Comparison of ENCODE assay signal across 24 cellular contexts in genomic region chr16:88915639-88916327, GRCh38. TPM values are rescaled to one million over a fixed set of nuclear protein-coding genes. Genes with fewer than 3 reads are reported as not detected.
A peak's percentile ranks its signal among the peaks of the same experiment; 100 is the strongest.
DNase-seq lines count a peak whose midpoint lies in the region; ATAC-seq, FAIRE-seq and TF ChIP-seq lines count a peak whose summit lies in the region.
"Had no signal": no experiment of that assay in that cellular context is flagged by ENCODE, and none has a peak within 500 bp of the region (broad histone marks: within the 10 kb centered on the region; RNA-seq: fewer than 3 reads in every experiment).

No MANE protein-coding gene starts in this region.

- H3K4me2 ChIP-seq in HepG2 (ENCODE audit: low read depth, low read length) (no peak overlapping the region), GM12878 (ENCODE audit: control insufficient read depth, insufficient read depth) (no peak overlapping the region)
- H3K4me2 ChIP-seq: KMS-11, SK-N-SH had no signal

- H3K36me3 Mint-ChIP-seq in memory B cell: peaks cover 20% of the 10 kb centered on the region
- H3K36me3 Mint-ChIP-seq in activated T-helper 1 cell treated with anti-CD3 and anti-CD28 coated beads, Interleukin-12 subunit alpha, Interleukin-12 subunit beta, Interleukin-2, Interleukin-4 antibody, amounts not matched to agents 30 ng/mL and 10 ng/mL and 1 ng/mL, durations not matched to agents 14 hours and 24 hours and 36 hours (ENCODE audit: low read depth): no peaks in the 10 kb centered on the region

- H4K20me1 ChIP-seq in HepG2 (ENCODE audit: insufficient read depth, low read length) (no peaks in the 10 kb centered on the region), GM12878 (ENCODE audit: control insufficient read depth, insufficient read depth) (peaks cover 2% of the 10 kb centered on the region; the same call in 1 of the 2 replicates)

- H3K9me3 ChIP-seq in HepG2 (ENCODE audit: low read length) (no peaks in the 10 kb centered on the region), right lobe of liver (no peaks in the 10 kb centered on the region), GM12878 (replicated peaks; ENCODE audit: control insufficient read depth, insufficient read depth, low read length) (no peaks in the 10 kb centered on the region)
- H3K9me3 ChIP-seq: BE2C, SK-N-SH had no signal

- no TSS peak for BruUV-seq in HepG2 (replicated peaks; lab: Mats Ljungman, UMichigan)
- BruUV-seq in GM12878 (replicated peaks; lab: Mats Ljungman, UMichigan): no TSS peak

- no peak overlapping the region for H2AFZ ChIP-seq in HepG2 (ENCODE audit: low read length)
- H2AFZ ChIP-seq in GM12878 (ENCODE audit: control insufficient read depth, low read depth, low read length): no peak overlapping the region

- no peak for TF ChIP-seq CTCF in HepG2 (CRISPR knock-in tag; IDR thresholded peaks at IDR 0.05)
- no peak for TF ChIP-seq CTCF in right lobe of liver (IDR thresholded peaks at IDR 0.05)
- no peak for TF ChIP-seq CTCF in GM12878 (IDR thresholded peaks at IDR 0.05 in 2 of 3, conservative IDR thresholded peaks at IDR 0.05 in 1 of 3; ENCODE audit: control insufficient read depth in 2 of 3, extremely low read depth in 1 of 3, insufficient read depth in 1 of 3, low read depth in 3 of 3, low read length in 3 of 3)

- ATAC-seq in HepG2 (no peak), right lobe of liver (no peak), GM12878 (no peak), memory B cell (ENCODE audit: low read depth) (no peak), GM18870 (IDR thresholded peaks at IDR 0.05; ENCODE audit: unreplicated experiment) (no peak)
- ATAC-seq: PC-3 had no signal

- H3K27ac ChIP-seq in HepG2 (ENCODE audit: extremely low read length, insufficient read depth, low read length) (no peak overlapping the region), right lobe of liver (no peak overlapping the region), GM12878 (ENCODE audit: control insufficient read depth, insufficient read depth) (no peak overlapping the region)
- H3K27ac ChIP-seq: 22Rv1, KMS-11 had no signal

- TF ChIP-seq RAD21 in HepG2 (CRISPR knock-in tag; IDR thresholded peaks at IDR 0.05): no peak
- TF ChIP-seq RAD21 in GM12878 (IDR thresholded peaks at IDR 0.05; ENCODE audit: insufficient read depth, low read depth, low read length): no peak

- WGBS in HepG2 (ENCODE audit: low lambda C conversion rate): 56% methylated on average over 30 of the region's 30 CpGs
- WGBS in right lobe of liver (ENCODE audit: insufficient coverage, low coverage, low lambda C conversion rate, missing lambda C conversion rate): 80% methylated on average over 15 of the region's 30 CpGs
- WGBS in GM12878 (ENCODE audit: insufficient coverage, insufficient replicate concordance, low lambda C conversion rate, missing lambda C conversion rate): 98% methylated on average over 15 of the region's 30 CpGs

- H3K9ac ChIP-seq in HepG2 (ENCODE audit: insufficient read depth, low read depth, low read length) (no peak overlapping the region), GM12878 (ENCODE audit: control insufficient read depth, insufficient read depth, low read length) (no peak overlapping the region)
- H3K9ac ChIP-seq: KMS-11, SK-N-SH had no signal

- no peak for TF ChIP-seq EP300 in HepG2 (IDR thresholded peaks at IDR 0.05; ENCODE audit: low read depth in 2 of 2, low read length in 2 of 2)
- TF ChIP-seq EP300 in HepG2 (CRISPR knock-in tag; IDR thresholded peaks at IDR 0.05; ENCODE audit: borderline replicate concordance): no peak
- no peak for TF ChIP-seq EP300 in GM12878 (IDR thresholded peaks at IDR 0.05; ENCODE audit: borderline replicate concordance in 1 of 2, control insufficient read depth in 1 of 2, low read depth in 2 of 2, low read length in 2 of 2)

- peak overlapping the region; percentile 74 for H3K27ac Mint-ChIP-seq in memory B cell
- H3K27ac Mint-ChIP-seq in activated T-helper 1 cell treated with anti-CD3 and anti-CD28 coated beads, Interleukin-12 subunit alpha, Interleukin-12 subunit beta, Interleukin-2, Interleukin-4 antibody, amounts not matched to agents 30 ng/mL and 10 ng/mL and 1 ng/mL, durations not matched to agents 14 hours and 24 hours and 36 hours: no peak overlapping the region
- H3K27ac Mint-ChIP-seq: CD4-positive, alpha-beta T cell had no signal

- SMC1A ChIA-PET in GM12878 (lab: Charles Lee; ENCODE audit: uncharacterized antibody, unreplicated experiment): no interaction called here

- peaks cover 35 to 83% of the 10 kb centered on the region in 2 experiments for H3K27me3 ChIP-seq in HepG2 (ENCODE audit: control insufficient read depth in 1 of 2, insufficient read depth in 2 of 2, low read length in 2 of 2)
- H3K27me3 ChIP-seq in right lobe of liver: no peaks in the 10 kb centered on the region
- H3K27me3 ChIP-seq in GM12878 (replicated peaks in 1 of 2; ENCODE audit: control insufficient read depth in 2 of 2, insufficient read depth in 2 of 2, low read length in 1 of 2): no peaks in the 10 kb centered on the region

- peaks cover 32% of the 10 kb centered on the region for H3K4me1 Mint-ChIP-seq in memory B cell
- no peaks in the 10 kb centered on the region for H3K4me1 Mint-ChIP-seq in activated T-helper 1 cell treated with anti-CD3 and anti-CD28 coated beads, Interleukin-12 subunit alpha, Interleukin-12 subunit beta, Interleukin-2, Interleukin-4 antibody, amounts not matched to agents 30 ng/mL and 10 ng/mL and 1 ng/mL, durations not matched to agents 14 hours and 24 hours and 36 hours (ENCODE audit: low read depth)

- TF ChIP-seq POLR2A in HepG2 (IDR thresholded peaks at IDR 0.05; ENCODE audit: insufficient read depth in 1 of 2, low read depth in 2 of 2, low read length in 2 of 2): no peak
- TF ChIP-seq POLR2A in right lobe of liver (IDR thresholded peaks at IDR 0.05): no peak
- TF ChIP-seq POLR2A in GM12878 (IDR thresholded peaks at IDR 0.05; ENCODE audit: low read depth, low read length): no peak

- no peak for DNase-seq in HepG2 (ENCODE audit: low spot score)
- no peak for DNase-seq in right lobe of liver
- no peak for DNase-seq in GM12878 (ENCODE audit: low read depth, low spot score)
- no peak for DNase-seq in memory B cell (ENCODE audit: low spot score in 2 of 2)
- DNase-seq in DMS114 treated with DMSO at 0.1 percent for 48 hours (lab: John Stamatoyannopoulos, UW; ENCODE audit: unreplicated experiment): no peak
- DNase-seq in activated T-helper 1 cell treated with anti-CD3 and anti-CD28 coated beads, Interleukin-12 subunit alpha, Interleukin-12 subunit beta, Interleukin-2, Interleukin-4 antibody, amounts not matched to agents 30 ng/mL and 10 ng/mL and 1 ng/mL, durations not matched to agents 14 hours and 24 hours and 36 hours (ENCODE audit: low spot score): no peak
- DNase-seq in activated effector memory CD4-positive, alpha-beta T cell treated with Interleukin-2 at 50 U/mL for 16 hours: no peak
- DNase-seq: BE2C; CD4-positive, alpha-beta T cell; IMR-90; MM.1S; NCI-H2029; NCI-H446; NCI-H524 treated with DMSO at 0.1 percent for 48 hours; NCI-H774; NK-92 treated with Interleukin-12 subunit alpha and Interleukin-12 subunit beta, amount 100 ng/mL, for 24 hours; PC-3; SK-N-SH had no signal

- no peaks in the 10 kb centered on the region for H3K4me1 ChIP-seq in HepG2 (ENCODE audit: insufficient read depth, low read length)
- no peaks in the 10 kb centered on the region for H3K4me1 ChIP-seq in right lobe of liver
- H3K4me1 ChIP-seq in GM12878 (ENCODE audit: control insufficient read depth, insufficient read depth, low read length): peaks cover 2% of the 10 kb centered on the region; the same call in 1 of the 2 replicates

- in situ Hi-C loops in HepG2 (cut with HindIII; ENCODE audit: extremely low pct_ligation_motif_present, low pct_unique_long_range_greater_than_20kb): no loop called here
- in situ Hi-C loops in GM12878 (cut with MboI): no loop called here

- RAD21 ChIA-PET in GM12878 (lab: Charles Lee; ENCODE audit: unreplicated experiment): no interaction called here

- no peaks in the 10 kb centered on the region for H3K36me3 ChIP-seq in HepG2 (replicated peaks in 1 of 2; ENCODE audit: control insufficient read depth in 1 of 2, insufficient read depth in 2 of 2, low read length in 2 of 2)
- no peaks in the 10 kb centered on the region for H3K36me3 ChIP-seq in right lobe of liver
- peaks cover 0 to 4% of the 10 kb centered on the region in 2 experiments; a peak in 3 of 4 replicates for H3K36me3 ChIP-seq in GM12878 (ENCODE audit: control insufficient read depth in 2 of 2, insufficient read depth in 2 of 2, low read length in 1 of 2)
- H3K36me3 ChIP-seq: BE2C had no signal

- intact Hi-C loops in HepG2 (cut with micrococcal nuclease; ENCODE audit: unreplicated experiment): no loop called here
- intact Hi-C loops in right lobe of liver (cut with DNase I): loop anchor here in 1 of 2 donors (10.0 kb wide), 1 partner anchor 149 kb away; no protein-coding TSS in a partner anchor
- intact Hi-C loops in GM12878 (cut with micrococcal nuclease; ENCODE audit: unreplicated experiment): no loop called here
- intact Hi-C loops in activated T-helper 1 cell treated with anti-CD3 and anti-CD28 coated beads, Interleukin-12 subunit alpha, Interleukin-12 subunit beta, Interleukin-2, Interleukin-4 antibody, amounts not matched to agents 30 ng/mL and 10 ng/mL and 1 ng/mL, durations not matched to agents 14 hours and 24 hours and 36 hours (cut with micrococcal nuclease): no loop called here

- H3K4me3 ChIP-seq in HepG2 (replicated peaks in 1 of 3; ENCODE audit: insufficient read depth in 1 of 3, low read depth in 2 of 3, low read length in 3 of 3): no peak overlapping the region
- no peak overlapping the region for H3K4me3 ChIP-seq in right lobe of liver
- H3K4me3 ChIP-seq in GM12878: no peak overlapping the region

- no peaks in the 10 kb centered on the region for H3K27me3 Mint-ChIP-seq in memory B cell
- peaks cover 2% of the 10 kb centered on the region for H3K27me3 Mint-ChIP-seq in activated T-helper 1 cell treated with anti-CD3 and anti-CD28 coated beads, Interleukin-12 subunit alpha, Interleukin-12 subunit beta, Interleukin-2, Interleukin-4 antibody, amounts not matched to agents 30 ng/mL and 10 ng/mL and 1 ng/mL, durations not matched to agents 14 hours and 24 hours and 36 hours (ENCODE audit: insufficient read depth)

- POLR2A ChIA-PET in HepG2 (lab: Yijun Ruan, JAX): no interaction called here
- POLR2A ChIA-PET in GM12878 (lab: Charles Lee): no interaction called here

- FAIRE-seq in HepG2 (lab: Jason Lieb, UNC) (no peak), GM12878 (lab: Jason Lieb, UNC) (no peak)
- FAIRE-seq: D721Med, G401.6, H54 had no signal

- no peak overlapping the region for H3K4me3 Mint-ChIP-seq in memory B cell
- no peak overlapping the region for H3K4me3 Mint-ChIP-seq in activated T-helper 1 cell treated with anti-CD3 and anti-CD28 coated beads, Interleukin-12 subunit alpha, Interleukin-12 subunit beta, Interleukin-2, Interleukin-4 antibody, amounts not matched to agents 30 ng/mL and 10 ng/mL and 1 ng/mL, durations not matched to agents 14 hours and 24 hours and 36 hours
- H3K4me3 Mint-ChIP-seq: CD4-positive, alpha-beta T cell had no signal

- H3K79me2 ChIP-seq in HepG2 (ENCODE audit: insufficient read depth, low read length) (no peaks in the 10 kb centered on the region), GM12878 (ENCODE audit: control insufficient read depth, insufficient read depth, low read length) (peaks cover 3% of the 10 kb centered on the region)

- H3K9me3 Mint-ChIP-seq in memory B cell: no peaks in the 10 kb centered on the region
- H3K9me3 Mint-ChIP-seq in activated T-helper 1 cell treated with anti-CD3 and anti-CD28 coated beads, Interleukin-12 subunit alpha, Interleukin-12 subunit beta, Interleukin-2, Interleukin-4 antibody, amounts not matched to agents 30 ng/mL and 10 ng/mL and 1 ng/mL, durations not matched to agents 14 hours and 24 hours and 36 hours: no peaks in the 10 kb centered on the region
- H3K9me3 Mint-ChIP-seq: CD4-positive, alpha-beta T cell had no signal

- CTCF ChIA-PET in HepG2 (lab: Yijun Ruan, JAX; ENCODE audit: low intra/inter-chr PET ratio, low total read pairs) (no interaction called here), GM12878 (lab: Yijun Ruan, JAX) (no interaction called here)

RNA-seq across cellular contexts. Expression of gene PABPN1L, which starts 49.3 kb away (rescaled TPM):
- total RNA-seq in HepG2 (2016; rRNA removed; fragmentation: Illumina TruSeq; extraction: Trizol): not detected in 2 replicates
- not detected in 2 replicates for total RNA-seq in HepG2 (2016; cell fraction: cytosol; rRNA removed; fragmentation: Illumina TruSeq; extraction: Trizol; ENCODE audit: low read depth)
- total RNA-seq in HepG2 (2016; cell fraction: insoluble cytoplasmic fraction; rRNA removed; fragmentation: Illumina TruSeq; extraction: Trizol): not detected in 2 replicates
- total RNA-seq in HepG2 (2016; cell fraction: membrane; rRNA removed; fragmentation: Illumina TruSeq; extraction: Trizol): not detected in 2 replicates
- total RNA-seq in HepG2 (2016; cell fraction: nucleus; rRNA removed; fragmentation: Illumina TruSeq; extraction: Trizol): not detected in 2 replicates
- not detected in 2 replicates for polyA plus RNA-seq in HepG2 (2011; rRNA removed)
- polyA plus RNA-seq in HepG2 (2011; cell fraction: cytosol; rRNA removed): not detected in 2 replicates
- polyA plus RNA-seq in HepG2 (2011; cell fraction: nucleus; rRNA removed): not detected in 2 replicates
- not detected in 2 replicates for polyA plus RNA-seq in HepG2 (2012)
- not detected in 2 replicates for polyA plus RNA-seq in HepG2 (2016; cell fraction: cytosol; fragmentation: Illumina TruSeq; extraction: Trizol; ENCODE audit: low read depth)
- polyA plus RNA-seq in HepG2 (2016; cell fraction: insoluble cytoplasmic fraction; fragmentation: Illumina TruSeq; extraction: Trizol; ENCODE audit: low read depth): not detected in 2 replicates
- polyA plus RNA-seq in HepG2 (2016; cell fraction: membrane; fragmentation: Illumina TruSeq; extraction: Trizol; ENCODE audit: low read depth): not detected in 2 replicates
- polyA plus RNA-seq in HepG2 (2016; cell fraction: nucleus; fragmentation: Illumina TruSeq; extraction: Trizol; ENCODE audit: insufficient read depth, low read depth): not detected in 2 replicates
- polyA minus RNA-seq in HepG2 (2011; rRNA and poly(A)+ RNA removed; ENCODE audit: low replicate concordance): not detected in 2 replicates
- not detected in 2 replicates for polyA minus RNA-seq in HepG2 (2011; cell fraction: cytosol; rRNA and poly(A)+ RNA removed)
- polyA minus RNA-seq in HepG2 (2011; cell fraction: nucleus; rRNA and poly(A)+ RNA removed): not detected in 2 replicates
- total RNA-seq in right lobe of liver: under 1 TPM in 1 of 6 experiments, not detected in 5; 0.37 TPM
- not detected in 2 replicates for total RNA-seq in GM12878 (2013; cell fraction: nucleolus; rRNA removed)
- not detected in 2 replicates for total RNA-seq in GM12878 (2014; rRNA removed)
- total RNA-seq in GM12878 (2014; rRNA removed; fragmentation: Illumina TruSeq; extraction: Trizol): not detected in 2 replicates
- total RNA-seq in GM12878 (2021): not detected in 2 replicates
- not detected for polyA plus RNA-seq in GM12878 (2011; ENCODE audit: low read depth)
- not detected in 2 replicates for polyA plus RNA-seq in GM12878 (2011; rRNA removed)
- not detected in 2 replicates for polyA plus RNA-seq in GM12878 (2011; cell fraction: cytosol; rRNA removed)
- 0.19 and 0.50 TPM in 2 replicates for polyA plus RNA-seq in GM12878 (2011; cell fraction: nucleus; rRNA removed)
- 0.14 and 0.16 TPM in 2 replicates for polyA plus RNA-seq in GM12878 (2012)
- not detected in 2 replicates for polyA plus RNA-seq in GM12878 (2014; fragmentation: Illumina TruSeq; extraction: Trizol)
- not detected for polyA plus RNA-seq in GM12878 (2014; fragmentation: Nextera tagmentation; extraction: Ambion mirVana)
- polyA plus RNA-seq in GM12878 (2014; rRNA removed): 0.06 TPM in 1 of 2 replicates, not detected in the other
- polyA plus RNA-seq in GM12878 (2016; fragmentation: Nextera tagmentation; extraction: Ambion mirVana): not detected
- not detected in 2 replicates for polyA minus RNA-seq in GM12878 (2011; rRNA and poly(A)+ RNA removed)
- not detected in 2 replicates for polyA minus RNA-seq in GM12878 (2011; cell fraction: cytosol; rRNA and poly(A)+ RNA removed)
- polyA minus RNA-seq in GM12878 (2011; cell fraction: nucleus; rRNA and poly(A)+ RNA removed): not detected in 2 replicates
- not detected in 2 replicates for total RNA-seq in activated T-helper 1 cell treated with anti-CD3 and anti-CD28 coated beads, Interleukin-12 subunit alpha, Interleukin-12 subunit beta, Interleukin-2, Interleukin-4 antibody, amounts not matched to agents 30 ng/mL and 10 ng/mL and 1 ng/mL, durations not matched to agents 14 hours and 24 hours and 36 hours
- total RNA-seq: CD4-positive, alpha-beta T cell; IMR-90; PC-3 had no signal
- polyA plus RNA-seq: IMR-90, SK-N-SH had no signal

RNA-seq across cellular contexts. Expression of gene TRAPPC2L, which starts 58.9 kb away (rescaled TPM):
- total RNA-seq in HepG2 (2016; rRNA removed; fragmentation: Illumina TruSeq; extraction: Trizol) (107 and 158 TPM in 2 replicates), right lobe of liver (10 to 100 TPM; 15.1 to 25.5 (median 20.1) TPM), GM12878 (2014; rRNA removed) (66.3 and 73.0 TPM in 2 replicates), GM12878 (2014; rRNA removed; fragmentation: Illumina TruSeq; extraction: Trizol) (52.8 and 56.3 TPM in 2 replicates), GM12878 (2021) (69.6 and 70.7 TPM in 2 replicates)
- 39.7 and 49.5 TPM in 2 replicates for total RNA-seq in HepG2 (2016; cell fraction: cytosol; rRNA removed; fragmentation: Illumina TruSeq; extraction: Trizol; ENCODE audit: low read depth)
- total RNA-seq in HepG2 (2016; cell fraction: insoluble cytoplasmic fraction; rRNA removed; fragmentation: Illumina TruSeq; extraction: Trizol): 117 and 161 TPM in 2 replicates
- 55.4 and 64.8 TPM in 2 replicates for total RNA-seq in HepG2 (2016; cell fraction: membrane; rRNA removed; fragmentation: Illumina TruSeq; extraction: Trizol)
- total RNA-seq in HepG2 (2016; cell fraction: nucleus; rRNA removed; fragmentation: Illumina TruSeq; extraction: Trizol): 54.9 and 68.3 TPM in 2 replicates
- polyA plus RNA-seq in HepG2 (2011; rRNA removed) (94.9 and 96.3 TPM in 2 replicates), GM12878 (2011; rRNA removed) (71.0 and 158 TPM in 2 replicates), GM12878 (2014; fragmentation: Illumina TruSeq; extraction: Trizol) (64.0 and 79.3 TPM in 2 replicates), GM12878 (2014; fragmentation: Nextera tagmentation; extraction: Ambion mirVana) (100 to 1,000 TPM; 337 to 363 TPM), GM12878 (2014; rRNA removed) (67.0 and 105 TPM in 2 replicates), GM12878 (2016; fragmentation: Nextera tagmentation; extraction: Ambion mirVana) (100 to 1,000 TPM; 189 to 221 TPM)
- polyA plus RNA-seq in HepG2 (2011; cell fraction: cytosol; rRNA removed): 49.7 and 65.0 TPM in 2 replicates
- polyA plus RNA-seq in HepG2 (2011; cell fraction: nucleus; rRNA removed): 60.0 and 63.3 TPM in 2 replicates
- polyA plus RNA-seq in HepG2 (2012): 72.5 and 94.4 TPM in 2 replicates
- polyA plus RNA-seq in HepG2 (2016; cell fraction: cytosol; fragmentation: Illumina TruSeq; extraction: Trizol; ENCODE audit: low read depth): 51.9 and 69.2 TPM in 2 replicates
- 217 and 222 TPM in 2 replicates for polyA plus RNA-seq in HepG2 (2016; cell fraction: insoluble cytoplasmic fraction; fragmentation: Illumina TruSeq; extraction: Trizol; ENCODE audit: low read depth)
- 75.4 and 76.3 TPM in 2 replicates for polyA plus RNA-seq in HepG2 (2016; cell fraction: membrane; fragmentation: Illumina TruSeq; extraction: Trizol; ENCODE audit: low read depth)
- 124 and 134 TPM in 2 replicates for polyA plus RNA-seq in HepG2 (2016; cell fraction: nucleus; fragmentation: Illumina TruSeq; extraction: Trizol; ENCODE audit: insufficient read depth, low read depth)
- 63.0 and 105 TPM in 2 replicates for polyA minus RNA-seq in HepG2 (2011; rRNA and poly(A)+ RNA removed; ENCODE audit: low replicate concordance)
- 10.9 and 13.1 TPM in 2 replicates for polyA minus RNA-seq in HepG2 (2011; cell fraction: cytosol; rRNA and poly(A)+ RNA removed)
- 45.4 and 54.3 TPM in 2 replicates for polyA minus RNA-seq in HepG2 (2011; cell fraction: nucleus; rRNA and poly(A)+ RNA removed)
- 23.0 and 27.4 TPM in 2 replicates for total RNA-seq in GM12878 (2013; cell fraction: nucleolus; rRNA removed)
- polyA plus RNA-seq in GM12878 (2011; ENCODE audit: low read depth): 120 TPM
- 97.6 and 110 TPM in 2 replicates for polyA plus RNA-seq in GM12878 (2011; cell fraction: cytosol; rRNA removed)
- 55.1 and 62.1 TPM in 2 replicates for polyA plus RNA-seq in GM12878 (2011; cell fraction: nucleus; rRNA removed)
- polyA plus RNA-seq in GM12878 (2012): 62.8 and 86.2 TPM in 2 replicates
- polyA minus RNA-seq in GM12878 (2011; rRNA and poly(A)+ RNA removed): 28.0 and 32.8 TPM in 2 replicates
- polyA minus RNA-seq in GM12878 (2011; cell fraction: cytosol; rRNA and poly(A)+ RNA removed): 9.6 and 15.1 TPM in 2 replicates
- 26.0 and 35.4 TPM in 2 replicates for polyA minus RNA-seq in GM12878 (2011; cell fraction: nucleus; rRNA and poly(A)+ RNA removed)
- 63.1 and 65.4 TPM in 2 replicates for total RNA-seq in activated T-helper 1 cell treated with anti-CD3 and anti-CD28 coated beads, Interleukin-12 subunit alpha, Interleukin-12 subunit beta, Interleukin-2, Interleukin-4 antibody, amounts not matched to agents 30 ng/mL and 10 ng/mL and 1 ng/mL, durations not matched to agents 14 hours and 24 hours and 36 hours

RNA-seq across cellular contexts. Expression of gene GALNS, which starts 59.0 kb away (rescaled TPM):
- total RNA-seq in HepG2 (2016; rRNA removed; fragmentation: Illumina TruSeq; extraction: Trizol) (2.8 and 9.2 TPM in 2 replicates), right lobe of liver (10 to 100 TPM in 5 of 6 experiments, 1 to 10 TPM in 1; 9.2 to 20.6 (median 16.5) TPM), GM12878 (2014; rRNA removed) (4.0 and 5.1 TPM in 2 replicates), GM12878 (2014; rRNA removed; fragmentation: Illumina TruSeq; extraction: Trizol) (3.7 and 4.3 TPM in 2 replicates), GM12878 (2021) (9.6 and 12.4 TPM in 2 replicates)
- total RNA-seq in HepG2 (2016; cell fraction: cytosol; rRNA removed; fragmentation: Illumina TruSeq; extraction: Trizol; ENCODE audit: low read depth): 3.6 and 3.7 TPM in 2 replicates
- total RNA-seq in HepG2 (2016; cell fraction: insoluble cytoplasmic fraction; rRNA removed; fragmentation: Illumina TruSeq; extraction: Trizol): 2.6 and 11.0 TPM in 2 replicates
- total RNA-seq in HepG2 (2016; cell fraction: membrane; rRNA removed; fragmentation: Illumina TruSeq; extraction: Trizol): 4.2 and 5.1 TPM in 2 replicates
- 12.2 and 14.1 TPM in 2 replicates for total RNA-seq in HepG2 (2016; cell fraction: nucleus; rRNA removed; fragmentation: Illumina TruSeq; extraction: Trizol)
- polyA plus RNA-seq in HepG2 (2011; rRNA removed) (9.5 and 9.8 TPM in 2 replicates), GM12878 (2011; rRNA removed) (3.5 and 4.2 TPM in 2 replicates), GM12878 (2014; fragmentation: Illumina TruSeq; extraction: Trizol) (2.6 and 6.0 TPM in 2 replicates), GM12878 (2014; fragmentation: Nextera tagmentation; extraction: Ambion mirVana) (under 1 TPM; 0.37 to 0.95 TPM), GM12878 (2014; rRNA removed) (8.1 and 9.5 TPM in 2 replicates), GM12878 (2016; fragmentation: Nextera tagmentation; extraction: Ambion mirVana) (1 to 10 TPM; 5.6 to 6.5 TPM)
- 7.1 and 10.3 TPM in 2 replicates for polyA plus RNA-seq in HepG2 (2011; cell fraction: cytosol; rRNA removed)
- 30.6 and 39.2 TPM in 2 replicates for polyA plus RNA-seq in HepG2 (2011; cell fraction: nucleus; rRNA removed)
- 8.2 and 13.0 TPM in 2 replicates for polyA plus RNA-seq in HepG2 (2012)
- 2.4 and 2.8 TPM in 2 replicates for polyA plus RNA-seq in HepG2 (2016; cell fraction: cytosol; fragmentation: Illumina TruSeq; extraction: Trizol; ENCODE audit: low read depth)
- 4.4 and 4.7 TPM in 2 replicates for polyA plus RNA-seq in HepG2 (2016; cell fraction: insoluble cytoplasmic fraction; fragmentation: Illumina TruSeq; extraction: Trizol; ENCODE audit: low read depth)
- 4.1 and 4.7 TPM in 2 replicates for polyA plus RNA-seq in HepG2 (2016; cell fraction: membrane; fragmentation: Illumina TruSeq; extraction: Trizol; ENCODE audit: low read depth)
- polyA plus RNA-seq in HepG2 (2016; cell fraction: nucleus; fragmentation: Illumina TruSeq; extraction: Trizol; ENCODE audit: insufficient read depth, low read depth): 27.3 and 29.9 TPM in 2 replicates
- polyA minus RNA-seq in HepG2 (2011; rRNA and poly(A)+ RNA removed; ENCODE audit: low replicate concordance): 11.5 and 13.9 TPM in 2 replicates
- 5.2 and 6.1 TPM in 2 replicates for polyA minus RNA-seq in HepG2 (2011; cell fraction: cytosol; rRNA and poly(A)+ RNA removed)
- 13.4 and 18.0 TPM in 2 replicates for polyA minus RNA-seq in HepG2 (2011; cell fraction: nucleus; rRNA and poly(A)+ RNA removed)
- total RNA-seq in GM12878 (2013; cell fraction: nucleolus; rRNA removed): 64.8 and 87.4 TPM in 2 replicates
- polyA plus RNA-seq in GM12878 (2011; ENCODE audit: low read depth): 6.4 TPM
- polyA plus RNA-seq in GM12878 (2011; cell fraction: cytosol; rRNA removed): 3.5 and 3.9 TPM in 2 replicates
- polyA plus RNA-seq in GM12878 (2011; cell fraction: nucleus; rRNA removed): 21.1 and 23.2 TPM in 2 replicates
- polyA plus RNA-seq in GM12878 (2012): 8.5 and 8.8 TPM in 2 replicates
- polyA minus RNA-seq in GM12878 (2011; rRNA and poly(A)+ RNA removed): 3.1 and 10.6 TPM in 2 replicates
- 1.1 and 3.3 TPM in 2 replicates for polyA minus RNA-seq in GM12878 (2011; cell fraction: cytosol; rRNA and poly(A)+ RNA removed)
- polyA minus RNA-seq in GM12878 (2011; cell fraction: nucleus; rRNA and poly(A)+ RNA removed): 10.0 and 19.4 TPM in 2 replicates
- 21.9 and 23.8 TPM in 2 replicates for total RNA-seq in activated T-helper 1 cell treated with anti-CD3 and anti-CD28 coated beads, Interleukin-12 subunit alpha, Interleukin-12 subunit beta, Interleukin-2, Interleukin-4 antibody, amounts not matched to agents 30 ng/mL and 10 ng/mL and 1 ng/mL, durations not matched to agents 14 hours and 24 hours and 36 hours

Comparison
In these comparisons a context has a peak if more than half of its experiments do, and no peak if none do; other contexts are left out.
1. Of the 75 proteins assayed by ChIP-seq in both HepG2 and GM12878: peak only in HepG2: JUNB and SKIL; only in GM12878: NR2C2; in both: none; in neither: 72.